In genomic region chr17:4987767-4988083, GRCh38 we compare ENCODE assay signal across 8 cellular contexts. TPM values are rescaled to one million over a fixed set of nuclear protein-coding genes. Genes with fewer than 3 reads are reported as not detected.
DNase-seq lines count a peak whose midpoint lies in the region; ATAC-seq and TF ChIP-seq lines count a peak whose summit lies in the region.

No MANE protein-coding gene starts in this region.

- H3K4me3 ChIP-seq in AG04449 (ENCODE audit: low read depth, low read length) = peak overlapping the region; percentile 81

- H3K9me3 Mint-ChIP-seq in brain = no peaks in the 10 kb centered on the region

- H3K36me3 Mint-ChIP-seq in brain = peaks cover 4% of the 10 kb centered on the region

- ATAC-seq in HG02763 (IDR thresholded peaks at IDR 0.05; ENCODE audit: unreplicated experiment) (peak; percentile 9), HG03342 (IDR thresholded peaks at IDR 0.05; ENCODE audit: unreplicated experiment) (no peak)

- peaks cover 39% of the 10 kb centered on the region for H3K4me1 Mint-ChIP-seq in brain

- DNase-seq in AG04449 (ENCODE audit: low read depth, low spot score) (no peak), mesenteric fat pad (ENCODE audit: low spot score) (peak; percentile 92), NCI-H1092 (lab: John Stamatoyannopoulos, UW) (no peak), SHP77 treated with DMSO at 0.1 percent for 48 hours (lab: John Stamatoyannopoulos, UW) (no peak), DMS114 treated with DMSO at 0.1 percent for 48 hours (lab: John Stamatoyannopoulos, UW; ENCODE audit: unreplicated experiment) (no peak)

- TF ChIP-seq CTCF in AG04449 (IDR thresholded peaks at IDR 0.05; ENCODE audit: insufficient read depth, low read length, missing control alignments) = no peak
- no peak for TF ChIP-seq CTCF in brain (conservative IDR thresholded peaks at IDR 0.05)

- POLR2A ChIA-PET in AG04449 (lab: Yijun Ruan, JAX) = interaction anchor here (0.6 to 2.8 kb wide), 8 partner anchors 10 to 71 kb away, joined by 3 to 14 read pairs (median 5); partner anchors contain the start of genes INCA1, KIF1C, PFN1 and RNF167

- peak overlapping the region; percentile 85 to 95 (median 89) for H3K4me3 Mint-ChIP-seq in brain

- H3K27ac Mint-ChIP-seq in brain = peak overlapping the region; percentile 82 to 99 (median 95)

- H3K27me3 Mint-ChIP-seq in brain = peaks cover 6% of the 10 kb centered on the region

- CTCF ChIA-PET in AG04449 (lab: Yijun Ruan, JAX) = interaction anchor here (0.7 to 8.0 kb wide), 16 partner anchors 10 to 79 kb away, joined by 3 to 76 read pairs (median 4); partner anchors contain the start of genes INCA1, KIF1C, PFN1 and SPAG7

RNA-seq across cellular contexts. Expression of gene CAMTA2, which starts 0.2 kb away (rescaled TPM):
- polyA plus RNA-seq in brain (ENCODE audit: insufficient read depth, low read depth, low replicate concordance) = 93.6 TPM
- total RNA-seq in mesenteric fat pad = 53.8 TPM

RNA-seq across cellular contexts. Expression of gene INCA1, which starts 9.6 kb away (rescaled TPM):
- polyA plus RNA-seq in brain (ENCODE audit: insufficient read depth, low read depth, low replicate concordance) = 3.5 TPM
- 0.71 TPM for total RNA-seq in mesenteric fat pad

RNA-seq across cellular contexts. Expression of gene KIF1C, which starts 10.0 kb away (rescaled TPM):
- polyA plus RNA-seq in brain (ENCODE audit: insufficient read depth, low read depth, low replicate concordance) = 90.7 TPM
- total RNA-seq in mesenteric fat pad = 213 TPM

RNA-seq across cellular contexts. Expression of gene SPAG7, which starts 20.1 kb away (rescaled TPM):
- 66.5 TPM for polyA plus RNA-seq in brain (ENCODE audit: insufficient read depth, low read depth, low replicate concordance)
- total RNA-seq in mesenteric fat pad = 55.5 TPM

RNA-seq across cellular contexts. Expression of gene ENO3, which starts 36.8 kb away (rescaled TPM):
- polyA plus RNA-seq in brain (ENCODE audit: insufficient read depth, low read depth, low replicate concordance) = 5.5 TPM
- total RNA-seq in mesenteric fat pad = 4.0 TPM
